Comparison of ENCODE assay signal across 8 cellular contexts in the genomic region with DNA sequence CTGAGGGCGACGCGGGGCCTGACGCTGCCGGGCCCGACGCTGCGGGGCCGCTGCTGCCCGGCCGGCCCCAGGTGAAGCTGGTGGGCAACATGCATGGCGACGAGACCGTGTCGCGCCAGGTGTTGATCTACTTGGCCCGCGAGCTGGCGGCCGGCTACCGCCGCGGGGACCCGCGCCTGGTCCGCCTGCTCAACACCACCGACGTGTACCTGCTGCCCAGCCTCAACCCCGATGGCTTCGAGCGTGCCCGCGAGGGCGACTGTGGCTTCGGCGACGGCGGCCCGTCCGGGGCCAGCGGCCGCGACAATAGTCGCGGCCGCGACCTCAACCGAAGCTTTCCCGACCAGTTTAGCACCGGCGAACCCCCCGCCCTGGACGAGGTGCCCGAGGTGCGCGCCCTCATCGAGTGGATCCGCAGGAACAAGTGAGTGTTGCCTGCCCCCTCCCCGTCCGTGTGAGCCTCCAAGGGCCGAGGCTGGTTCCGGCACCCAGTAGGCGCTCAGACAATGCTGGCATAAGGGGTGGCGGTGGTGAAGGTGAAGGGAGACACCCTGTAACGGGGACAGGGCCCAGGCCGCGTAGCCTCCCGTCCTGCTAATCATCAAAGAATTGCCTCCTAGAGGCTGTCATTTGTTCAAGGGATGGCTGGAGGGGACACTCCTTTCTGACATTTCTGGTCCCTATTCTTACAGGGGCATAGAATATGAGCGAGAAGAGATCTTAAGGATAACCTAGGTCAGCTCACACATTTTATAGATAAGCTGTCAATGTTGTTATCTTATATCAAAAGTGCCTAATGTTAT. TPM values are rescaled to one million over a fixed set of nuclear protein-coding genes. Genes with fewer than 3 reads are reported as not detected.
DNase-seq lines count a peak whose midpoint lies in the region; ATAC-seq and TF ChIP-seq lines count a peak whose summit lies in the region.

No MANE protein-coding gene starts in this region.

- H2BK120ac ChIP-seq in H9 (ENCODE audit: low read depth, low read length, poor library complexity, severe bottlenecking), result no peak overlapping the region

- H3K9me3 ChIP-seq in H9 (ENCODE audit: control insufficient read depth, low read depth, low read length) (no peaks in the 10 kb centered on the region), OCI-LY1 (ENCODE audit: low read length) (no peaks in the 10 kb centered on the region)

- H3K56ac ChIP-seq in H9 (ENCODE audit: insufficient read length, low read depth, low read length), result no peak overlapping the region

- H2AK5ac ChIP-seq in H9 (ENCODE audit: insufficient read length, low read length), result no peak overlapping the region

- no peak overlapping the region for H4K5ac ChIP-seq in H9 (ENCODE audit: insufficient read length, low read depth, low read length)

- H3K9me2 ChIP-seq in OCI-LY1 (ENCODE audit: low read depth, low read length), result no peaks in the 10 kb centered on the region

- H3F3A ChIP-seq in OCI-LY1 (ENCODE audit: insufficient read depth, low read length), result no peaks in the 10 kb centered on the region

- H2BK12ac ChIP-seq in H9 (ENCODE audit: insufficient read length, low read depth, low read length), result no peak overlapping the region

- H3K36me3 ChIP-seq in OCI-LY1 (ENCODE audit: insufficient read depth, low read length) (no peaks in the 10 kb centered on the region), rectal smooth muscle tissue (ENCODE audit: control insufficient read depth, insufficient read depth, low read length) (no peaks in the 10 kb centered on the region)

- WGBS in H9 (ENCODE audit: extremely low coverage, insufficient read length, low lambda C conversion rate), result no CpG with 5 or more reads among the region's 69 CpGs

- H3K4ac ChIP-seq in H9 (ENCODE audit: low read depth, low read length), result no peak overlapping the region

- H2BK15ac ChIP-seq in H9 (ENCODE audit: low read depth, low read length), result no peak overlapping the region

- H3K9ac ChIP-seq in H9 (ENCODE audit: extremely low read depth, insufficient read length, low read length) (peak overlapping the region; percentile 36), OCI-LY1 (ENCODE audit: low read length) (peak overlapping the region; percentile 74), rectal smooth muscle tissue (ENCODE audit: low read length) (peak overlapping the region; percentile 22)

- H3K4me1 Mint-ChIP-seq in H9, result peaks cover 59 to 66% of the 10 kb centered on the region in 2 experiments

- no peak overlapping the region for H3K18ac ChIP-seq in H9 (ENCODE audit: insufficient read length, low read depth, low read length)

- no peaks in the 10 kb centered on the region; a peak in 1 of 5 replicates for H3K9me3 Mint-ChIP-seq in H9
- peaks cover 4 to 5% of the 10 kb centered on the region in 2 donors for H3K9me3 Mint-ChIP-seq in activated naive CD4-positive, alpha-beta T cell treated with anti-CD3 and anti-CD28 coated beads, Interleukin-2, amount 50 U/mL, for 72 hours

- H4K91ac ChIP-seq in H9 (ENCODE audit: insufficient read length, low read depth, low read length), result no peak overlapping the region

- H3K27me3 Mint-ChIP-seq in H9 (ENCODE audit: low read depth), result peaks cover 44% of the 10 kb centered on the region

- no peak for TF ChIP-seq CTCF in H9 (conservative IDR thresholded peaks at IDR 0.05)
- no peak for TF ChIP-seq CTCF in OCI-LY1 (IDR thresholded peaks at IDR 0.05; ENCODE audit: low read length)

- H3K36me3 Mint-ChIP-seq in H9 (ENCODE audit: insufficient read depth in 1 of 3, low read depth in 3 of 3), result no peaks in the 10 kb centered on the region
- H3K36me3 Mint-ChIP-seq in activated naive CD4-positive, alpha-beta T cell treated with anti-CD3 and anti-CD28 coated beads, Interleukin-2, amount 50 U/mL, for 72 hours, result peaks cover 8 to 21% of the 10 kb centered on the region in 2 donors

- H3K4me1 ChIP-seq in H9 (ENCODE audit: insufficient read depth, low read length) (no peaks in the 10 kb centered on the region; the same call in 1 of the 2 replicates), OCI-LY1 (ENCODE audit: insufficient read depth, low read length, severe bottlenecking) (peaks cover 44% of the 10 kb centered on the region), rectal smooth muscle tissue (ENCODE audit: control insufficient read depth, insufficient read depth, low read length) (peaks cover 9% of the 10 kb centered on the region)

- peak overlapping the region; percentile 81; the same call in 1 of the 2 replicates for H3K14ac ChIP-seq in H9 (ENCODE audit: insufficient read depth, low read length)

- H4K8ac ChIP-seq in H9 (replicated peaks; ENCODE audit: insufficient read length, low read depth, low read length), result no peak overlapping the region

- H3K23me2 ChIP-seq in H9 (ENCODE audit: insufficient read length, low read depth, low read length, poor library complexity, severe bottlenecking), result peaks cover 21% of the 10 kb centered on the region

- H3K4me2 ChIP-seq in H9 (ENCODE audit: insufficient read depth, insufficient read length, low read length) (peak overlapping the region; percentile 93), OCI-LY1 (ENCODE audit: low read length) (peak overlapping the region; percentile 84)

- H2BK20ac ChIP-seq in H9 (ENCODE audit: low read depth, low read length, poor library complexity, severe bottlenecking), result no peak overlapping the region

- no peak overlapping the region for H3K27ac Mint-ChIP-seq in H9
- peak overlapping the region; percentile 65 to 92 for H3K27ac Mint-ChIP-seq in activated naive CD4-positive, alpha-beta T cell treated with anti-CD3 and anti-CD28 coated beads, Interleukin-2, amount 50 U/mL, for 72 hours

- H3K23ac ChIP-seq in H9 (ENCODE audit: insufficient read length, low read depth, low read length), result no peak overlapping the region

- H4K20me1 ChIP-seq in H9 (ENCODE audit: control insufficient read depth, insufficient read depth, insufficient read length) (peaks cover 2% of the 10 kb centered on the region), OCI-LY1 (ENCODE audit: insufficient read depth, low read length) (no peaks in the 10 kb centered on the region)

- H3K4me3 ChIP-seq in OCI-LY1 (ENCODE audit: low read depth, low read length, poor library complexity, severe bottlenecking) (peak overlapping the region; percentile 81), rectal smooth muscle tissue (ENCODE audit: low read length) (peak overlapping the region; percentile 76)

- H3K79me2 ChIP-seq in H9 (ENCODE audit: insufficient read depth, low read length) (no peaks in the 10 kb centered on the region), OCI-LY1 (ENCODE audit: insufficient read depth, low read length) (peaks cover 14% of the 10 kb centered on the region; the same call in 1 of the 2 replicates)

- no peak overlapping the region for H3T11ph ChIP-seq in H9 (ENCODE audit: low read length)

- H3K27ac ChIP-seq in H9 (ENCODE audit: insufficient read length, low read depth, low read length) (no peak overlapping the region), OCI-LY1 (ENCODE audit: low read depth, low read length, poor library complexity, severe bottlenecking) (peak overlapping the region; percentile 3), rectal smooth muscle tissue (ENCODE audit: low read depth, low read length) (peak overlapping the region; percentile 88)

- H3K4me3 Mint-ChIP-seq in H9, result peak overlapping the region; percentile 80 to 85

- H3K27me3 ChIP-seq in H9 (ENCODE audit: insufficient read depth, low read length), result peaks cover 17% of the 10 kb centered on the region; the same call in 1 of the 2 replicates
- no peaks in the 10 kb centered on the region; the same call in 1 of the 2 replicates for H3K27me3 ChIP-seq in OCI-LY1 (ENCODE audit: insufficient read depth, low read length)
- no peaks in the 10 kb centered on the region for H3K27me3 ChIP-seq in rectal smooth muscle tissue (ENCODE audit: control insufficient read depth, insufficient read depth, low read length)

- intact Hi-C loops in cardiac septum (cut with DNase I), result loop anchor here (2.0 to 5.0 kb wide), 3 partner anchors 39 to 98 kb away; partner anchors contain the start of genes BLMH and GOSR1

- H2AFZ ChIP-seq in H9 (ENCODE audit: low read length) (no peak overlapping the region), OCI-LY1 (ENCODE audit: low read length) (no peak overlapping the region)

- peak; percentile 4 to 38 for ATAC-seq in activated naive CD4-positive, alpha-beta T cell treated with anti-CD3 and anti-CD28 coated beads, Interleukin-2, amount 50 U/mL, for 72 hours
- ATAC-seq in HG03378 (IDR thresholded peaks at IDR 0.05; ENCODE audit: unreplicated experiment), result no peak

- H2BK5ac ChIP-seq in H9 (ENCODE audit: insufficient read length, low read length), result no peak overlapping the region

- peak; percentile 21 for DNase-seq in EL
- peak; percentile 52 for DNase-seq in H9
- peak in 1 of 2 donors; percentile 33 for DNase-seq in activated naive CD4-positive, alpha-beta T cell treated with anti-CD3 and anti-CD28 coated beads, Interleukin-2, amount 50 U/mL, for 72 hours (ENCODE audit: low spot score in 2 of 2)
- DNase-seq in cardiac septum (ENCODE audit: low spot score), result peak; percentile 81
- no peak for DNase-seq in NCI-H2107 treated with DMSO at 0.1 percent for 48 hours (lab: John Stamatoyannopoulos, UW; ENCODE audit: unreplicated experiment)

- H3K79me1 ChIP-seq in H9 (ENCODE audit: insufficient read depth, low read depth, low read length, poor library complexity, severe bottlenecking), result no peaks in the 10 kb centered on the region

RNA-seq across cellular contexts. Expression of gene CPD, which starts 0.8 kb away (rescaled TPM):
- 42.8 and 47.0 TPM in 2 replicates for total RNA-seq in H9 (2021)
- 10 to 100 TPM; 37.7 to 66.1 TPM for total RNA-seq in activated naive CD4-positive, alpha-beta T cell treated with anti-CD3 and anti-CD28 coated beads, Interleukin-2, amount 50 U/mL, for 72 hours
- 20.7 TPM for total RNA-seq in cardiac septum

RNA-seq across cellular contexts. Expression of gene TMIGD1, which starts 45.6 kb away (rescaled TPM):
- total RNA-seq in H9 (2021) (not detected in 2 replicates), cardiac septum (not detected)
- not detected for total RNA-seq in activated naive CD4-positive, alpha-beta T cell treated with anti-CD3 and anti-CD28 coated beads, Interleukin-2, amount 50 U/mL, for 72 hours

Comparison
In these comparisons a context has a peak if more than half of its experiments do, and no peak if none do; other contexts are left out.
1. H3K9ac ChIP-seq: peak in every context shown above with its lines; median percentile 74 in OCI-LY1; 36 in H9; 22 in rectal smooth muscle tissue.
2. H3K27ac Mint-ChIP-seq: peak in activated naive CD4-positive, alpha-beta T cell treated with anti-CD3 and anti-CD28 coated beads, Interleukin-2, amount 50 U/mL, for 72 hours (2 of 2); none in H9 (0 of 3).